Comparison of ENCODE assay signal across 13 cellular contexts in genomic region chr17:65550758-65551157, GRCh38. TPM values are rescaled to one million over a fixed set of nuclear protein-coding genes. Genes with fewer than 3 reads are reported as not detected.
DNase-seq lines count a peak whose midpoint lies in the region; ATAC-seq and TF ChIP-seq lines count a peak whose summit lies in the region.
"Had no signal": no experiment of that assay in that cellular context is flagged by ENCODE, and none has a peak within 500 bp of the region (broad histone marks: within the 10 kb centered on the region; RNA-seq: fewer than 3 reads in every experiment).

No MANE protein-coding gene starts in this region.

- H3K4me3 ChIP-seq in CD4-positive, alpha-beta memory T cell (ENCODE audit: low read length in 2 of 2) = no peak overlapping the region
- H3K4me3 ChIP-seq in GM23338 = no peak overlapping the region
- H3K4me3 ChIP-seq: MG63 had no signal

- H3K4me1 Mint-ChIP-seq in CD4-positive, alpha-beta memory T cell = peaks cover 48 to 78% (median 61%) of the 10 kb centered on the region in 4 donors
- H3K4me1 Mint-ChIP-seq in GM23338 = peaks cover 56% of the 10 kb centered on the region
- peaks cover 17 to 19% of the 10 kb centered on the region in 2 donors for H3K4me1 Mint-ChIP-seq in effector memory CD8-positive, alpha-beta T cell (ENCODE audit: low read depth in 2 of 2)
- peaks cover 73% of the 10 kb centered on the region for H3K4me1 Mint-ChIP-seq in neural crest cell

- ATAC-seq in GM23338 = no peak
- no peak for ATAC-seq in effector memory CD8-positive, alpha-beta T cell (replicated peaks)

- POLR2A ChIA-PET in CD4-positive, alpha-beta memory T cell (lab: Charles Lee; ENCODE audit: partially characterized antibody) = interaction anchor here (1.8 kb wide), 1 partner anchor 8 kb away, joined by 5 read pairs; no protein-coding TSS in a partner anchor

- no peaks in the 10 kb centered on the region for H3K79me2 ChIP-seq in GM23338 (replicated peaks; ENCODE audit: insufficient read depth)

- DNase-seq in CD4-positive, alpha-beta memory T cell = no peak
- DNase-seq in GM23338 (ENCODE audit: low spot score) (no peak), neural crest cell (ENCODE audit: low read depth, low spot score) (no peak), RKO (ENCODE audit: low spot score) (no peak), globus pallidus (ENCODE audit: low spot score) (no peak)
- no peak for DNase-seq in effector memory CD8-positive, alpha-beta T cell
- DNase-seq in activated effector memory CD4-positive, alpha-beta T cell treated with anti-CD3 and anti-CD28 coated beads, Interleukin-2, amount 50 U/mL, for 16 hours = no peak
- DNase-seq: DMS53; HCEC 1CT; MG63; NCI-H1092 treated with DMSO at 0.1 percent for 48 hours; NCI-H69; NK-92 treated with Interleukin-12 subunit alpha and Interleukin-12 subunit beta, amount 100 ng/mL, for 24 hours had no signal

- peaks cover 46 to 57% of the 10 kb centered on the region in 2 donors for H3K36me3 Mint-ChIP-seq in CD4-positive, alpha-beta memory T cell
- H3K36me3 Mint-ChIP-seq in GM23338 (ENCODE audit: low read depth) (peaks cover 59% of the 10 kb centered on the region), neural crest cell (ENCODE audit: low read depth) (peaks cover 36% of the 10 kb centered on the region)
- no peaks in the 10 kb centered on the region for H3K36me3 Mint-ChIP-seq in effector memory CD8-positive, alpha-beta T cell (ENCODE audit: insufficient read depth)

- H4K20me1 ChIP-seq in GM23338 (replicated peaks; ENCODE audit: insufficient read depth) = peaks cover 56% of the 10 kb centered on the region

- peaks cover 47% of the 10 kb centered on the region for H3K4me1 ChIP-seq in CD4-positive, alpha-beta memory T cell (ENCODE audit: insufficient read depth, low read length)
- H3K4me1 ChIP-seq in GM23338 (ENCODE audit: insufficient read depth) = peaks cover 19% of the 10 kb centered on the region

- peaks cover 29% of the 10 kb centered on the region for H3K36me3 ChIP-seq in CD4-positive, alpha-beta memory T cell (ENCODE audit: insufficient read depth, low read length)
- H3K36me3 ChIP-seq in GM23338 (ENCODE audit: insufficient read depth) = peaks cover 15% of the 10 kb centered on the region

- no peaks in the 10 kb centered on the region for H3K27me3 Mint-ChIP-seq in CD4-positive, alpha-beta memory T cell
- H3K27me3 Mint-ChIP-seq in GM23338 (ENCODE audit: insufficient read depth, low read depth, poor library complexity) = peaks cover 11% of the 10 kb centered on the region
- H3K27me3 Mint-ChIP-seq in effector memory CD8-positive, alpha-beta T cell = no peaks in the 10 kb centered on the region
- H3K27me3 Mint-ChIP-seq in neural crest cell (ENCODE audit: low read depth) = no peaks in the 10 kb centered on the region

- H3K9me3 ChIP-seq in CD4-positive, alpha-beta memory T cell (ENCODE audit: control insufficient read depth in 1 of 2, low read length in 2 of 2) = no peaks in the 10 kb centered on the region
- H3K9me3 ChIP-seq: MG63 had no signal

- H3K9me3 Mint-ChIP-seq in CD4-positive, alpha-beta memory T cell = no peaks in the 10 kb centered on the region
- no peaks in the 10 kb centered on the region for H3K9me3 Mint-ChIP-seq in GM23338
- no peaks in the 10 kb centered on the region for H3K9me3 Mint-ChIP-seq in effector memory CD8-positive, alpha-beta T cell
- H3K9me3 Mint-ChIP-seq in neural crest cell = no peaks in the 10 kb centered on the region

- no peak overlapping the region for H3K4me2 ChIP-seq in GM23338

- no peak overlapping the region for H2AFZ ChIP-seq in GM23338

- peak overlapping the region in 2 of 7 donors; percentile 33 to 65 for H3K27ac Mint-ChIP-seq in CD4-positive, alpha-beta memory T cell
- peak overlapping the region; percentile 29; the same call in 1 of the 2 replicates for H3K27ac Mint-ChIP-seq in GM23338
- peak overlapping the region; percentile 17 to 54 for H3K27ac Mint-ChIP-seq in effector memory CD8-positive, alpha-beta T cell
- no peak overlapping the region for H3K27ac Mint-ChIP-seq in neural crest cell (ENCODE audit: unreplicated experiment)

- no peak overlapping the region for H3K27ac ChIP-seq in CD4-positive, alpha-beta memory T cell (ENCODE audit: low read depth, low read length)
- no peak overlapping the region for H3K27ac ChIP-seq in GM23338 (ENCODE audit: low read depth)

- no peaks in the 10 kb centered on the region for H3K9me2 ChIP-seq in GM23338 (ENCODE audit: insufficient read depth)

- peak overlapping the region in 6 of 8 donors; percentile 2 to 67 (median 43) for H3K4me3 Mint-ChIP-seq in CD4-positive, alpha-beta memory T cell
- H3K4me3 Mint-ChIP-seq in GM23338 (no peak overlapping the region), neural crest cell (peak overlapping the region; percentile 69)
- no peak overlapping the region for H3K4me3 Mint-ChIP-seq in effector memory CD8-positive, alpha-beta T cell

- H3F3A ChIP-seq in GM23338 (replicated peaks; ENCODE audit: low read depth) = 0 out of 2 replicates have a peak, but pooled peaks cover 3% of the 10 kb centered on the region

- intact Hi-C loops in CD4-positive, alpha-beta memory T cell (cut with micrococcal nuclease) = no loop called here

- no peaks in the 10 kb centered on the region for H3K27me3 ChIP-seq in CD4-positive, alpha-beta memory T cell (ENCODE audit: insufficient read depth, low read length)
- H3K27me3 ChIP-seq in GM23338 (ENCODE audit: insufficient read depth) = no peaks in the 10 kb centered on the region
- H3K27me3 ChIP-seq: MG63 had no signal

- CTCF ChIA-PET in CD4-positive, alpha-beta memory T cell (lab: Charles Lee; ENCODE audit: partially characterized antibody) = interaction anchor here (0.9 kb wide), 1 partner anchor 8 kb away, joined by 3 read pairs; no protein-coding TSS in a partner anchor

- TF ChIP-seq CTCF in GM23338 (conservative IDR thresholded peaks at IDR 0.05; ENCODE audit: low read depth in 2 of 2) (no peak), neural crest cell (conservative IDR thresholded peaks at IDR 0.05) (no peak)

TF ChIP-seq in GM23338, 12 proteins besides CTCF, POLR2A, EP300 and RAD21 (continues in another document):
- TF ChIP-seq CREB1 (CRISPR knock-in tag; IDR thresholded peaks at IDR 0.05; ENCODE audit: low read depth) (no peak), ETS1 (IDR thresholded peaks at IDR 0.05) (no peak), EZH2phosphoT487 (IDR thresholded peaks at IDR 0.05; ENCODE audit: unreplicated experiment) (no peak), NANOG (IDR thresholded peaks at IDR 0.05; ENCODE audit: borderline replicate concordance) (no peak), ZNF114 (CRISPR knock-in tag; IDR thresholded peaks at IDR 0.05) (no peak), EZH2 (IDR thresholded peaks at IDR 0.05; ENCODE audit: low read depth, unreplicated experiment) (no peak), POLR2AphosphoS5 (IDR thresholded peaks at IDR 0.05; ENCODE audit: low read depth) (no peak)

RNA-seq across cellular contexts. Expression of gene AXIN2, which starts 10.7 kb away (rescaled TPM):
- total RNA-seq in CD4-positive, alpha-beta memory T cell = 10 to 100 TPM; 30.1 to 30.3 TPM
- polyA plus RNA-seq in CD4-positive, alpha-beta memory T cell = 10 to 100 TPM in 1 of 2 donors, 1 to 10 TPM in 1; 3.4 to 11.8 TPM
- total RNA-seq in GM23338 (2014; rRNA removed; shearing (Covaris generic)) = 28.2 and 32.7 TPM in 2 replicates
- polyA plus RNA-seq in GM23338 (2016; fragmentation: Nextera tagmentation; extraction: Ambion mirVana) = 8.0 and 9.4 TPM in 2 replicates
- total RNA-seq in neural crest cell = 66.5 and 68.5 TPM in 2 replicates

Comparison
In these comparisons a context has a peak if more than half of its experiments do, and no peak if none do; other contexts are left out.
1. H3K4me3 Mint-ChIP-seq: peak in CD4-positive, alpha-beta memory T cell (6 of 8) and neural crest cell (single experiment); none in GM23338 (single experiment) and effector memory CD8-positive, alpha-beta T cell (0 of 2).